8 cellular contexts compared by ENCODE assay signal in genomic region chr6:85126448-85127178, GRCh38.
DNase-seq lines count a peak whose midpoint lies in the region; ATAC-seq, FAIRE-seq and TF ChIP-seq lines count a peak whose summit lies in the region.

No MANE protein-coding gene starts in this region.

- intact Hi-C loops in posterior vena cava (cut with DNase I) = loop anchor here in 1 of 2 donors (5.0 to 10.0 kb wide), 2 partner anchors 198 to 699 kb away; no protein-coding TSS in a partner anchor

- no peaks in the 10 kb centered on the region for H3K4me1 Mint-ChIP-seq in T-helper 2 cell treated with Interferon-gamma antibody and Interleukin-4, amounts not matched to agents 5 μg/mL and 100 μg/mL, for 36 hours (ENCODE audit: low read depth)

- H3K27me3 Mint-ChIP-seq in T-helper 2 cell treated with Interferon-gamma antibody and Interleukin-4, amounts not matched to agents 5 μg/mL and 100 μg/mL, for 36 hours (ENCODE audit: low read depth) = no peaks in the 10 kb centered on the region

- no peak overlapping the region for H3K27ac Mint-ChIP-seq in T-helper 2 cell treated with Interferon-gamma antibody and Interleukin-4, amounts not matched to agents 5 μg/mL and 100 μg/mL, for 36 hours

- ATAC-seq in HG03139 (IDR thresholded peaks at IDR 0.05; ENCODE audit: unreplicated experiment) = peak; percentile 74

- in situ Hi-C loops in ACHN (cut with HindIII; ENCODE audit: low pct_ligation_motif_present, low pct_unique_long_range_greater_than_20kb, low sequenced_read_pairs) = no loop called here

- no peaks in the 10 kb centered on the region for H3K36me3 Mint-ChIP-seq in T-helper 2 cell treated with Interferon-gamma antibody and Interleukin-4, amounts not matched to agents 5 μg/mL and 100 μg/mL, for 36 hours (ENCODE audit: low read depth)

- H3K4me3 ChIP-seq in foreskin fibroblast (ENCODE audit: low read depth in 1 of 2, low read length in 2 of 2) = no peak overlapping the region

- no peaks in the 10 kb centered on the region for H3K9me3 Mint-ChIP-seq in T-helper 2 cell treated with Interferon-gamma antibody and Interleukin-4, amounts not matched to agents 5 μg/mL and 100 μg/mL, for 36 hours

- TF ChIP-seq CTCF in foreskin fibroblast (IDR thresholded peaks at IDR 0.05; ENCODE audit: low read depth, low read length) = peak; percentile 69

- H3K4me3 Mint-ChIP-seq in T-helper 2 cell treated with Interferon-gamma antibody and Interleukin-4, amounts not matched to agents 5 μg/mL and 100 μg/mL, for 36 hours = no peak overlapping the region

- TF ChIP-seq POLR2A in GM12892 (IDR thresholded peaks at IDR 0.05; ENCODE audit: low read depth, low read length) = no peak

- FAIRE-seq in GM12892 (lab: Jason Lieb, UNC) = peak; percentile 5

- DNase-seq in ACHN (peak; percentile 54), GM12892 (ENCODE audit: insufficient read length) (no peak), SHP77 treated with DMSO at 0.1 percent for 48 hours (lab: John Stamatoyannopoulos, UW) (peak; percentile 82), foreskin fibroblast (peak; percentile 70 to 90), posterior vena cava (ENCODE audit: low spot score) (peak; percentile 80), DMS79 (lab: John Stamatoyannopoulos, UW) (no peak)
- DNase-seq in T-helper 2 cell treated with Interferon-gamma antibody and Interleukin-4, amounts not matched to agents 5 μg/mL and 100 μg/mL, for 36 hours (ENCODE audit: low spot score) = no peak

Comparison
In these comparisons a context has a peak if more than half of its experiments do, and no peak if none do; other contexts are left out.
1. DNase-seq: peak in ACHN (single experiment), SHP77 treated with DMSO at 0.1 percent for 48 hours (single experiment), foreskin fibroblast (2 of 2) and posterior vena cava (single experiment); none in GM12892 (single experiment), T-helper 2 cell treated with Interferon-gamma antibody and Interleukin-4, amounts not matched to agents 5 μg/mL and 100 μg/mL, for 36 hours (single experiment) and DMS79 (single experiment).